Comparison of ENCODE assay signal across 8 cellular contexts in genomic region chr12:6469609-6470374, GRCh38. TPM values are rescaled to one million over a fixed set of nuclear protein-coding genes. Genes with fewer than 3 reads are reported as not detected.
DNase-seq lines count a peak whose midpoint lies in the region; ATAC-seq and TF ChIP-seq lines count a peak whose summit lies in the region.

No MANE protein-coding gene starts in this region.

- H3K4me3 ChIP-seq in GM12875 (ENCODE audit: low read depth, low read length) (peak overlapping the region; percentile 78), Panc1 (ENCODE audit: low read depth in 2 of 2, low read length in 2 of 2) (peak overlapping the region; percentile 70 to 78), epithelial cell of proximal tubule (ENCODE audit: low read depth, low read length) (peak overlapping the region; percentile 83), psoas muscle (peak overlapping the region; percentile 91)

- POLR2A ChIA-PET in Panc1 (lab: Charles Lee), result interaction anchor here (1.4 kb wide), 1 partner anchor 11 kb away, joined by 3 read pairs; no protein-coding TSS in a partner anchor

- DNase-seq in Panc1 (ENCODE audit: low read depth, low spot score), result no peak
- DNase-seq in epithelial cell of proximal tubule (ENCODE audit: low read depth), result no peak
- no peak for DNase-seq in psoas muscle
- DNase-seq in activated CD4-positive, alpha-beta T cell treated with anti-CD3 and anti-CD28 coated beads for 4 hours, result no peak
- no peak for DNase-seq in SKM-1 treated with dmso at 0.1 percent for 144 hours (lab: John Stamatoyannopoulos, UW; ENCODE audit: unreplicated experiment)

- H3K4me1 ChIP-seq in Panc1 (ENCODE audit: control insufficient read depth, insufficient read depth, low read length) (peaks cover 14% of the 10 kb centered on the region), psoas muscle (peaks cover 22% of the 10 kb centered on the region)

- H3K36me3 ChIP-seq in Panc1 (ENCODE audit: control insufficient read depth, insufficient read depth, low read length) (no peaks in the 10 kb centered on the region; the same call in none of the 2 replicates), psoas muscle (ENCODE audit: insufficient read depth in 1 of 2, low read depth in 1 of 2) (peaks cover 0 to 17% of the 10 kb centered on the region in 2 donors)

- H3K27ac ChIP-seq in Panc1 (ENCODE audit: low read length) (peak overlapping the region; percentile 89), psoas muscle (peak overlapping the region; percentile 95)

- no peaks in the 10 kb centered on the region for H3K9me3 ChIP-seq in Panc1 (ENCODE audit: control insufficient read depth, insufficient read depth, low read depth, low read length)
- H3K9me3 ChIP-seq in psoas muscle, result no peaks in the 10 kb centered on the region

- intact Hi-C loops in Panc1 (cut with micrococcal nuclease; ENCODE audit: unreplicated experiment) (loop anchor here (5.0 kb wide), 1 partner anchor 142 kb away; no protein-coding TSS in a partner anchor), psoas muscle (cut with DNase I) (loop anchor here (1.0 to 10.0 kb wide), 4 partner anchors 24 to 405 kb away; partner anchors contain the start of genes CD9 (in 1 of the 2) and MRPL51 (in 1 of the 2))

- BruUV-seq in Panc1 (replicated peaks; lab: Mats Ljungman, UMichigan), result TSS peak; percentile 66

- H3K27me3 ChIP-seq in Panc1 (ENCODE audit: control insufficient read depth, insufficient read depth, low read length) (no peaks in the 10 kb centered on the region), psoas muscle (ENCODE audit: insufficient read depth in 3 of 3, low read length in 2 of 3) (no peaks in the 10 kb centered on the region)

- in situ Hi-C loops in Panc1 (cut with HindIII; ENCODE audit: low pct_unique_long_range_greater_than_20kb, low sequenced_read_pairs), result no loop called here

- ATAC-seq in Panc1 (peak; percentile 3; the same call in 1 of the 2 replicates), psoas muscle (no peak), GM18867 (IDR thresholded peaks at IDR 0.05; ENCODE audit: unreplicated experiment) (no peak), GM21619 (IDR thresholded peaks at IDR 0.05; ENCODE audit: unreplicated experiment) (no peak)

- CTCF ChIA-PET in Panc1 (lab: Charles Lee), result interaction anchor here (0.6 kb wide), 1 partner anchor 27 kb away, joined by 6 read pairs; no protein-coding TSS in a partner anchor

- WGBS in psoas muscle, 3 donors, result 16 to 26% (median 19%) methylated on average over 16 of the region's 16 CpGs

- TF ChIP-seq CTCF in GM12875 (IDR thresholded peaks at IDR 0.05; ENCODE audit: borderline replicate concordance, insufficient read depth, low read depth, low read length) (no peak), Panc1 (IDR thresholded peaks at IDR 0.05) (no peak), epithelial cell of proximal tubule (conservative IDR thresholded peaks at IDR 0.05; ENCODE audit: low read depth, low read length) (no peak), psoas muscle (IDR thresholded peaks at IDR 0.05) (no peak)

RNA-seq across cellular contexts. Expression of gene VAMP1, which starts 0.7 kb away (rescaled TPM):
- total RNA-seq in Panc1 (2021; ENCODE audit: unreplicated experiment), result 11.2 TPM
- polyA plus RNA-seq in Panc1 (2012; ENCODE audit: insufficient read length), result 8.1 TPM
- total RNA-seq in epithelial cell of proximal tubule, result 2.0 and 2.6 TPM in 2 replicates
- total RNA-seq in psoas muscle, result 1 to 10 TPM; 1.5 to 6.2 (median 3.2) TPM
- 10 to 100 TPM in 1 of 3 donors, 1 to 10 TPM in 2; 1.9 to 16.9 (median 2.1) TPM for polyA plus RNA-seq in psoas muscle

RNA-seq across cellular contexts. Expression of gene TAPBPL, which starts 17.9 kb away (rescaled TPM):
- 7.8 TPM for total RNA-seq in Panc1 (2021; ENCODE audit: unreplicated experiment)
- polyA plus RNA-seq in Panc1 (2012; ENCODE audit: insufficient read length), result 7.9 TPM
- 6.5 and 17.0 TPM in 2 replicates for total RNA-seq in epithelial cell of proximal tubule
- total RNA-seq in psoas muscle, result 10 to 100 TPM in 1 of 4 donors, 1 to 10 TPM in 3; 6.4 to 11.3 (median 8.4) TPM
- polyA plus RNA-seq in psoas muscle, result 1 to 10 TPM; 4.6 to 8.4 (median 4.9) TPM

RNA-seq across cellular contexts. Expression of gene MRPL51, which starts 23.3 kb away (rescaled TPM):
- total RNA-seq in Panc1 (2021; ENCODE audit: unreplicated experiment) (194 TPM), epithelial cell of proximal tubule (132 and 156 TPM in 2 replicates), psoas muscle (100 to 1,000 TPM; 202 to 250 (median 227) TPM)
- 85.5 TPM for polyA plus RNA-seq in Panc1 (2012; ENCODE audit: insufficient read length)
- 100 to 1,000 TPM; 153 to 217 (median 180) TPM for polyA plus RNA-seq in psoas muscle

RNA-seq across cellular contexts. Expression of gene NCAPD2, which starts 24.1 kb away (rescaled TPM):
- total RNA-seq in Panc1 (2021; ENCODE audit: unreplicated experiment) (80.3 TPM), epithelial cell of proximal tubule (74.8 and 109 TPM in 2 replicates), psoas muscle (10 to 100 TPM; 10.1 to 13.4 (median 11.2) TPM)
- polyA plus RNA-seq in Panc1 (2012; ENCODE audit: insufficient read length), result 44.0 TPM
- polyA plus RNA-seq in psoas muscle, result 1 to 10 TPM; 3.9 to 9.5 (median 5.9) TPM

RNA-seq across cellular contexts. Expression of gene CD27, which starts 25.0 kb away (rescaled TPM):
- total RNA-seq in Panc1 (2021; ENCODE audit: unreplicated experiment), result 0.23 TPM
- polyA plus RNA-seq in Panc1 (2012; ENCODE audit: insufficient read length), result 0.98 TPM
- total RNA-seq in epithelial cell of proximal tubule, result not detected in 2 replicates
- total RNA-seq in psoas muscle, result under 1 TPM in 2 of 4 donors, not detected in 2; 0.28 to 0.29 TPM
- polyA plus RNA-seq in psoas muscle, result under 1 TPM in 1 of 3 donors, not detected in 2; 0.10 TPM
